ENCODE assay signal across 10 cellular contexts in genomic region chr13:44523176-44524017, GRCh38. TPM values are rescaled to one million over a fixed set of nuclear protein-coding genes. Genes with fewer than 3 reads are reported as not detected.
A peak's percentile ranks its signal among the peaks of the same experiment; 100 is the strongest.
DNase-seq lines count a peak whose midpoint lies in the region; ATAC-seq, FAIRE-seq and TF ChIP-seq lines count a peak whose summit lies in the region.
"Had no signal": no experiment of that assay in that cellular context is flagged by ENCODE, and none has a peak within 500 bp of the region (broad histone marks: within the 10 kb centered on the region; RNA-seq: fewer than 3 reads in every experiment).

No MANE protein-coding gene starts in this region.

- no peaks in the 10 kb centered on the region for H3K36me3 ChIP-seq in testis (ENCODE audit: low read depth, missing control alignments)

- H3K4me1 ChIP-seq in testis, result peaks cover 11% of the 10 kb centered on the region

- 65 to 71% methylated on average over 4 of the region's 4 CpGs for WGBS in testis, 2 donors

- ATAC-seq in activated CD4-positive, alpha-beta T cell treated with anti-CD3 and anti-CD28 coated beads for 36 hours, result peak; percentile 64

- H3K9me3 ChIP-seq in testis, result no peaks in the 10 kb centered on the region

- no peak for DNase-seq in activated CD4-positive, alpha-beta T cell treated with anti-CD3 and anti-CD28 coated beads for 36 hours
- DNase-seq in activated CD4-positive, alpha-beta T cell treated with anti-CD3 and anti-CD28 coated beads, Interleukin-2, amount 10 ng/mL, durations not matched to agents 24 days and 14 days, result no peak
- DNase-seq in RCC 7860 (ENCODE audit: low spot score), result peak; percentile 64
- peak; percentile 3 to 36 for DNase-seq in foreskin fibroblast
- DNase-seq in testis, result peak; percentile 27
- no peak for DNase-seq in amygdala (lab: John Stamatoyannopoulos, UW)
- no peak for DNase-seq in HEK293T (ENCODE audit: extremely low spot score)
- no peak for DNase-seq in cortex of kidney (lab: John Stamatoyannopoulos, UW)

- no peak overlapping the region for H3K4me3 Mint-ChIP-seq in activated CD4-positive, alpha-beta T cell treated with anti-CD3 and anti-CD28 coated beads for 36 hours
- H3K4me3 Mint-ChIP-seq in activated CD4-positive, alpha-beta T cell treated with anti-CD3 and anti-CD28 coated beads, Interleukin-2, amount 10 ng/mL, durations not matched to agents 24 days and 14 days, result no peak overlapping the region
- H3K4me3 Mint-ChIP-seq: T-helper 2 cell treated with Interferon-gamma antibody and Interleukin-4, amounts not matched to agents 5 μg/mL and 100 μg/mL, for 36 hours had no signal

- no peak for TF ChIP-seq POLR2A in testis (IDR thresholded peaks at IDR 0.05)

- H3K27me3 Mint-ChIP-seq in activated CD4-positive, alpha-beta T cell treated with anti-CD3 and anti-CD28 coated beads for 36 hours, result no peaks in the 10 kb centered on the region
- peaks cover 6% of the 10 kb centered on the region for H3K27me3 Mint-ChIP-seq in activated CD4-positive, alpha-beta T cell treated with anti-CD3 and anti-CD28 coated beads, Interleukin-2, amount 10 ng/mL, durations not matched to agents 24 days and 14 days

- CTCF ChIA-PET in activated CD4-positive, alpha-beta T cell treated with anti-CD3 and anti-CD28 coated beads for 36 hours (lab: Charles Lee), result interaction anchor here (0.6 to 1.5 kb wide), 6 partner anchors 14 to 1555 kb away, joined by 3 to 6 read pairs (median 4); no protein-coding TSS in a partner anchor
- CTCF ChIA-PET in HEK293T (lab: Yijun Ruan, JAX), result no interaction called here

- H3K4me1 Mint-ChIP-seq in activated CD4-positive, alpha-beta T cell treated with anti-CD3 and anti-CD28 coated beads for 36 hours, result no peaks in the 10 kb centered on the region
- H3K4me1 Mint-ChIP-seq in activated CD4-positive, alpha-beta T cell treated with anti-CD3 and anti-CD28 coated beads, Interleukin-2, amount 10 ng/mL, durations not matched to agents 24 days and 14 days, result peaks cover 2% of the 10 kb centered on the region

- no peak overlapping the region for H3K27ac ChIP-seq in testis
- H3K27ac ChIP-seq: C4-2B had no signal

- H3K36me3 Mint-ChIP-seq in activated CD4-positive, alpha-beta T cell treated with anti-CD3 and anti-CD28 coated beads for 36 hours (ENCODE audit: low read depth), result peaks cover 2% of the 10 kb centered on the region
- H3K36me3 Mint-ChIP-seq in activated CD4-positive, alpha-beta T cell treated with anti-CD3 and anti-CD28 coated beads, Interleukin-2, amount 10 ng/mL, durations not matched to agents 24 days and 14 days (ENCODE audit: low read depth), result no peaks in the 10 kb centered on the region

- POLR2A ChIA-PET in activated CD4-positive, alpha-beta T cell treated with anti-CD3 and anti-CD28 coated beads for 36 hours (lab: Charles Lee), result interaction anchor here (0.5 kb wide), 1 partner anchor 100 kb away, joined by 3 read pairs; no protein-coding TSS in a partner anchor
- POLR2A ChIA-PET in HEK293T (lab: Yijun Ruan, JAX), result interaction anchor here (0.7 kb wide), 1 partner anchor 395 kb away, joined by 3 read pairs; no protein-coding TSS in a partner anchor

- no peak overlapping the region for H3K27ac Mint-ChIP-seq in activated CD4-positive, alpha-beta T cell treated with anti-CD3 and anti-CD28 coated beads for 36 hours
- no peak overlapping the region for H3K27ac Mint-ChIP-seq in activated CD4-positive, alpha-beta T cell treated with anti-CD3 and anti-CD28 coated beads, Interleukin-2, amount 10 ng/mL, durations not matched to agents 24 days and 14 days
- H3K27ac Mint-ChIP-seq: T-helper 2 cell treated with Interferon-gamma antibody and Interleukin-4, amounts not matched to agents 5 μg/mL and 100 μg/mL, for 36 hours had no signal

- H3K4me3 ChIP-seq in foreskin fibroblast (ENCODE audit: low read depth in 1 of 2, low read length in 2 of 2) (no peak overlapping the region), testis (no peak overlapping the region)

- TF ChIP-seq CTCF in foreskin fibroblast (IDR thresholded peaks at IDR 0.05; ENCODE audit: low read depth, low read length) (no peak), testis (IDR thresholded peaks at IDR 0.05) (no peak)

- intact Hi-C loops in activated CD4-positive, alpha-beta T cell treated with anti-CD3 and anti-CD28 coated beads for 36 hours (cut with DNase I, micrococcal nuclease), result no loop called here
- intact Hi-C loops in activated CD4-positive, alpha-beta T cell treated with anti-CD3 and anti-CD28 coated beads, Interleukin-2, amount 10 ng/mL, durations not matched to agents 24 days and 14 days (cut with micrococcal nuclease), result no loop called here
- intact Hi-C loops in testis (cut with DNase I; ENCODE audit: low total_unique reads), result no loop called here

- peak; percentile 79 for FAIRE-seq in RCC 7860 (lab: Jason Lieb, UNC)

- H3K9me3 Mint-ChIP-seq in activated CD4-positive, alpha-beta T cell treated with anti-CD3 and anti-CD28 coated beads for 36 hours (ENCODE audit: low read depth), result peaks cover 2% of the 10 kb centered on the region
- H3K9me3 Mint-ChIP-seq in activated CD4-positive, alpha-beta T cell treated with anti-CD3 and anti-CD28 coated beads, Interleukin-2, amount 10 ng/mL, durations not matched to agents 24 days and 14 days, result no peaks in the 10 kb centered on the region
- H3K9me3 Mint-ChIP-seq: T-helper 2 cell treated with Interferon-gamma antibody and Interleukin-4, amounts not matched to agents 5 μg/mL and 100 μg/mL, for 36 hours had no signal

- no peaks in the 10 kb centered on the region for H3K27me3 ChIP-seq in testis

TF ChIP-seq in HEK293T, 16 proteins besides CTCF, POLR2A, EP300 and RAD21:
- TF ChIP-seq NFRKB (IDR thresholded peaks at IDR 0.05), result no peak
- TF ChIP-seq SP1 (IDR thresholded peaks at IDR 0.05), result no peak

RNA-seq across cellular contexts. Expression of gene TSC22D1, which starts 52.7 kb away (rescaled TPM):
- total RNA-seq in activated CD4-positive, alpha-beta T cell treated with anti-CD3 and anti-CD28 coated beads for 36 hours, result 1 to 10 TPM; 6.5 to 6.7 TPM
- total RNA-seq in activated CD4-positive, alpha-beta T cell treated with anti-CD3 and anti-CD28 coated beads, Interleukin-2, amount 10 ng/mL, durations not matched to agents 24 days and 14 days, result 4.7 and 6.5 TPM in 2 replicates
- 100 to 1,000 TPM; 189 to 193 TPM for total RNA-seq in testis
- 227 TPM for polyA plus RNA-seq in testis (ENCODE audit: insufficient read depth, low read depth, low replicate concordance)

Comparison
In these comparisons a context has a peak if more than half of its experiments do, and no peak if none do; other contexts are left out.
1. DNase-seq: peak in RCC 7860 (single experiment), foreskin fibroblast (2 of 2) and testis (single experiment); none in activated CD4-positive, alpha-beta T cell treated with anti-CD3 and anti-CD28 coated beads for 36 hours (single experiment), activated CD4-positive, alpha-beta T cell treated with anti-CD3 and anti-CD28 coated beads, Interleukin-2, amount 10 ng/mL, durations not matched to agents 24 days and 14 days (single experiment), amygdala (0 of 56), HEK293T (single experiment) and cortex of kidney (single experiment).
2. RNA of gene TSC22D1, which starts 52.7 kb away (total RNA-seq): 189 to 193 TPM in testis; 6.5 to 6.7 TPM in activated CD4-positive, alpha-beta T cell treated with anti-CD3 and anti-CD28 coated beads for 36 hours and 4.7 to 6.5 TPM in activated CD4-positive, alpha-beta T cell treated with anti-CD3 and anti-CD28 coated beads, Interleukin-2, amount 10 ng/mL, durations not matched to agents 24 days and 14 days; every median in the first group is over 10 times any median in the second.